8 cellular contexts compared by ENCODE assay signal in the genomic region with DNA sequence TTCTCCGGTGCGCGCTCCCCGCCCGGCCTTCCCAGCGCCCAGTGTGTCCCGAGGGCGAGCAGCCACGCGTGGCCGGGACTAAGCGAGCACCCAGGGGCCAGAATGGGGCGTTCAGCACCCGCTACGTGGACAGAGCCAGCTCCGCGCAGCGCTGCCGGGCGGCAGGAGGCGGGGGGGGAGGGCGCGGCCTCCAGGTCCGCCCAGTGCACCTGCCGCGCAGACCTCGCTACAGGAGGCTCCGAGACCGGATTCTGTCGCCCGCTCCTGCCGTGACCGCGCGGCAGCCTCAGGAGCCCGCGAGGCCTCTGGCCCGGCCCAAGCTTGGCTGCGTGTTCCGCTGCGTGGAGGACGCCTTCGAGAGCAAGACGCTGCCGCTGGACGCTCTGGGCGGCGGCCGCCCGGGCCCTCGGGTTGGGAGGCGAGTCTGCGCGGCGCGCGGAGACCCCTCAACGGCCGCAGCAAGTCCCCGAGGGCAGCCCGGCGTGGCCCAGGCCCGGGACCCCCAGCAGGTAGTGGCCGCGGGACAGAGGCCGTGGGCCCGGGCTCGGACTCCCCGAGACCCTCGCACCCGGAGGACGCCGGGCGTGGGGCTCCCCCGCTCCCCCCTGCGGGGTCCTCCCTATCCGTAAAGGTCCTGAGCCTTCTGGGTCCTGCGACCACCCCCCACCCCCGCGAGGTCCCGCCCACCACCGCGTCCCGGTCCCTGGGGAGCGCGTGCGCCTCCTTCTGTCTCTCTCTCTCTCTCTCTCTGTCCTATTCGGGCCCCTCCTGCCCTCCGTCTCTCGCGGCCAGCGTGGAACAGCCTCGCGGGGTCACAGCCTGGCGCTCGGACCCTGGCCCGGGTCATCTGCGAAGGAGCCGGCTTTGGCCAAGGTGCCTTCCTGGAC. TPM values are rescaled to one million over a fixed set of nuclear protein-coding genes. Genes with fewer than 3 reads are reported as not detected.
DNase-seq lines count a peak whose midpoint lies in the region; ATAC-seq and TF ChIP-seq lines count a peak whose summit lies in the region.

No MANE protein-coding gene starts in this region.

- TF ChIP-seq POLR2A in HCT116 (IDR thresholded peaks at IDR 0.05; ENCODE audit: borderline replicate concordance, extremely low read depth, insufficient read depth, insufficient read length) (no peak), testis (IDR thresholded peaks at IDR 0.05) (no peak)

- H3K36me3 Mint-ChIP-seq in memory B cell, result peaks cover 3% of the 10 kb centered on the region

- H3K27ac ChIP-seq in HCT116 (ENCODE audit: low read depth, low read length) (no peak overlapping the region), coronary artery (no peak overlapping the region), testis (no peak overlapping the region)

- no peak for TF ChIP-seq RAD21 in HCT116 (IDR thresholded peaks at IDR 0.05; ENCODE audit: low read depth)

- no peaks in the 10 kb centered on the region for H3K9me3 Mint-ChIP-seq in memory B cell

- no peak overlapping the region for H2AFZ ChIP-seq in HCT116 (ENCODE audit: low read depth, low read length, poor library complexity, severe bottlenecking)

- CTCF ChIA-PET in HCT116 (lab: Charles Lee), result no interaction called here

- DNase-seq in HCT116 (ENCODE audit: low read depth, low spot score) (peak; percentile 7), coronary artery (ENCODE audit: low spot score) (no peak), memory B cell (ENCODE audit: low spot score in 2 of 2) (peak in 1 of 2 donors; percentile 38), testis (peak; percentile 44), OCI-M2 (lab: John Stamatoyannopoulos, UW; ENCODE audit: unreplicated experiment) (no peak), DMS114 treated with DMSO at 0.1 percent for 48 hours (lab: John Stamatoyannopoulos, UW; ENCODE audit: unreplicated experiment) (no peak)
- peak; percentile 44 for DNase-seq in activated CD4-positive, CD25-positive, alpha-beta regulatory T cell treated with anti-CD3 and anti-CD28 coated beads, Interleukin-2, amount 50 U/mL, for 72 hours

- intact Hi-C loops in HCT116 (cut with micrococcal nuclease), result no loop called here
- intact Hi-C loops in testis (cut with DNase I; ENCODE audit: low total_unique reads), result no loop called here

- 3% methylated on average over 96 of the region's 99 CpGs; no CpG with 5 or more reads in 1 of the 2 donors for WGBS in testis, 2 donors

- H3K4me3 Mint-ChIP-seq in memory B cell, result peak overlapping the region; percentile 68

- POLR2A ChIA-PET in HCT116 (lab: Charles Lee), result no interaction called here

- no peak overlapping the region for H3K27ac Mint-ChIP-seq in memory B cell

- H4K20me1 ChIP-seq in HCT116 (ENCODE audit: insufficient read depth), result no peaks in the 10 kb centered on the region

- no peak overlapping the region for H3K4me3 ChIP-seq in HCT116 (replicated peaks in 1 of 2; ENCODE audit: low read depth in 1 of 2, low read length in 2 of 2)
- H3K4me3 ChIP-seq in coronary artery, result peak overlapping the region; percentile 71
- H3K4me3 ChIP-seq in testis, result peak overlapping the region; percentile 51 to 53

- peaks cover 29% of the 10 kb centered on the region for H3K27me3 Mint-ChIP-seq in memory B cell

- TF ChIP-seq CTCF in HCT116 (IDR thresholded peaks at IDR 0.05 in 2 of 3, conservative IDR thresholded peaks at IDR 0.05 in 1 of 3; ENCODE audit: borderline replicate concordance in 1 of 3, insufficient read depth in 1 of 3, low read depth in 2 of 3, low read length in 2 of 3) (no peak), coronary artery (IDR thresholded peaks at IDR 0.05) (no peak), testis (IDR thresholded peaks at IDR 0.05) (no peak)

- peak; percentile 84 for ATAC-seq in HCT116
- ATAC-seq in memory B cell (ENCODE audit: low read depth), result peak; percentile 76
- ATAC-seq in GM21825 (IDR thresholded peaks at IDR 0.05; ENCODE audit: unreplicated experiment), result no peak

- H3K27me3 ChIP-seq in HCT116 (ENCODE audit: insufficient read depth, low read length) (no peaks in the 10 kb centered on the region), testis (no peaks in the 10 kb centered on the region)

- H3K4me1 ChIP-seq in HCT116 (ENCODE audit: control insufficient read depth in 1 of 2, insufficient read depth in 2 of 2, low read length in 2 of 2), result no peaks in the 10 kb centered on the region
- H3K4me1 ChIP-seq in testis, result peaks cover 14% of the 10 kb centered on the region

- H3K4me1 Mint-ChIP-seq in memory B cell, result no peaks in the 10 kb centered on the region

- no peak overlapping the region for H3K9ac ChIP-seq in HCT116 (ENCODE audit: low read length)

- H3K36me3 ChIP-seq in HCT116 (ENCODE audit: control insufficient read depth in 1 of 2, insufficient read depth in 2 of 2, low read length in 2 of 2) (no peaks in the 10 kb centered on the region), testis (ENCODE audit: low read depth, missing control alignments) (no peaks in the 10 kb centered on the region)

- H3K4me2 ChIP-seq in HCT116 (ENCODE audit: low read length), result peak overlapping the region; percentile 36; the same call in 1 of the 2 replicates

- H3K9me3 ChIP-seq in HCT116 (ENCODE audit: control insufficient read depth in 1 of 2, insufficient read depth in 1 of 2, low read depth in 1 of 2, low read length in 2 of 2), result no peaks in the 10 kb centered on the region
- no peaks in the 10 kb centered on the region for H3K9me3 ChIP-seq in testis

- no peaks in the 10 kb centered on the region for H3K9me2 ChIP-seq in HCT116 (ENCODE audit: insufficient read depth)

- H3K79me2 ChIP-seq in HCT116 (ENCODE audit: insufficient read depth, low read length), result no peaks in the 10 kb centered on the region

- no TSS peak for BruUV-seq in HCT116 (replicated peaks; lab: Mats Ljungman, UMichigan)

- RAD21 ChIA-PET in HCT116 (lab: Charles Lee; ENCODE audit: low non-redundant PET in 1 of 2, low total read pairs in 2 of 2, uncharacterized antibody in 2 of 2, unreplicated experiment in 2 of 2), result no interaction called here

TF ChIP-seq in HCT116, 20 proteins besides CTCF, POLR2A, EP300 and RAD21:
- TF ChIP-seq, protein P1, sequence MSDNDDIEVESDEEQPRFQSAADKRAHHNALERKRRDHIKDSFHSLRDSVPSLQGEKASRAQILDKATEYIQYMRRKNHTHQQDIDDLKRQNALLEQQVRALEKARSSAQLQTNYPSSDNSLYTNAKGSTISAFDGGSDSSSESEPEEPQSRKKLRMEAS (IDR thresholded peaks at IDR 0.05), result peak; percentile 31; the same call in 1 of the 2 replicates
- TF ChIP-seq, protein P2, sequence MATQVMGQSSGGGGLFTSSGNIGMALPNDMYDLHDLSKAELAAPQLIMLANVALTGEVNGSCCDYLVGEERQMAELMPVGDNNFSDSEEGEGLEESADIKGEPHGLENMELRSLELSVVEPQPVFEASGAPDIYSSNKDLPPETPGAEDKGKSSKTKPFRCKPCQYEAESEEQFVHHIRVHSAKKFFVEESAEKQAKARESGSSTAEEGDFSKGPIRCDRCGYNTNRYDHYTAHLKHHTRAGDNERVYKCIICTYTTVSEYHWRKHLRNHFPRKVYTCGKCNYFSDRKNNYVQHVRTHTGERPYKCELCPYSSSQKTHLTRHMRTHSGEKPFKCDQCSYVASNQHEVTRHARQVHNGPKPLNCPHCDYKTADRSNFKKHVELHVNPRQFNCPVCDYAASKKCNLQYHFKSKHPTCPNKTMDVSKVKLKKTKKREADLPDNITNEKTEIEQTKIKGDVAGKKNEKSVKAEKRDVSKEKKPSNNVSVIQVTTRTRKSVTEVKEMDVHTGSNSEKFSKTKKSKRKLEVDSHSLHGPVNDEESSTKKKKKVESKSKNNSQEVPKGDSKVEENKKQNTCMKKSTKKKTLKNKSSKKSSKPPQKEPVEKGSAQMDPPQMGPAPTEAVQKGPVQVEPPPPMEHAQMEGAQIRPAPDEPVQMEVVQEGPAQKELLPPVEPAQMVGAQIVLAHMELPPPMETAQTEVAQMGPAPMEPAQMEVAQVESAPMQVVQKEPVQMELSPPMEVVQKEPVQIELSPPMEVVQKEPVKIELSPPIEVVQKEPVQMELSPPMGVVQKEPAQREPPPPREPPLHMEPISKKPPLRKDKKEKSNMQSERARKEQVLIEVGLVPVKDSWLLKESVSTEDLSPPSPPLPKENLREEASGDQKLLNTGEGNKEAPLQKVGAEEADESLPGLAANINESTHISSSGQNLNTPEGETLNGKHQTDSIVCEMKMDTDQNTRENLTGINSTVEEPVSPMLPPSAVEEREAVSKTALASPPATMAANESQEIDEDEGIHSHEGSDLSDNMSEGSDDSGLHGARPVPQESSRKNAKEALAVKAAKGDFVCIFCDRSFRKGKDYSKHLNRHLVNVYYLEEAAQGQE (IDR thresholded peaks at IDR 0.05; ENCODE audit: low read depth), result peak; percentile 81
- no peak for TF ChIP-seq POLR2AphosphoS5 (IDR thresholded peaks at IDR 0.05; ENCODE audit: low read depth, low read length)
- TF ChIP-seq, protein P3, sequence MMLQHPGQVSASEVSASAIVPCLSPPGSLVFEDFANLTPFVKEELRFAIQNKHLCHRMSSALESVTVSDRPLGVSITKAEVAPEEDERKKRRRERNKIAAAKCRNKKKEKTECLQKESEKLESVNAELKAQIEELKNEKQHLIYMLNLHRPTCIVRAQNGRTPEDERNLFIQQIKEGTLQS (IDR thresholded peaks at IDR 0.05), result no peak
TF ChIP-seq in HCT116: peak in this region for 2.

RNA-seq across cellular contexts. Expression of a gene that starts 0.9 kb away (rescaled TPM):
- total RNA-seq in HCT116 (2021; ENCODE audit: unreplicated experiment) (5.4 TPM), testis (10 to 100 TPM; 11.7 to 21.0 TPM)
- polyA plus RNA-seq in HCT116 (2012), result 9.7 and 10.0 TPM in 2 replicates
- 13.9 TPM for polyA plus RNA-seq in testis (ENCODE audit: insufficient read depth, low read depth, low replicate concordance)

Comparison
In these comparisons a context has a peak if more than half of its experiments do, and no peak if none do; other contexts are left out.
1. DNase-seq: peak in HCT116 (single experiment), activated CD4-positive, CD25-positive, alpha-beta regulatory T cell treated with anti-CD3 and anti-CD28 coated beads, Interleukin-2, amount 50 U/mL, for 72 hours (single experiment) and testis (single experiment); none in coronary artery (single experiment), OCI-M2 (single experiment) and DMS114 treated with DMSO at 0.1 percent for 48 hours (single experiment).
2. H3K4me3 ChIP-seq: peak in coronary artery (single experiment) and testis (2 of 2); none in HCT116 (0 of 2).